Comparison of ENCODE assay signal across 20 cellular contexts in genomic region chr7:153604-154003, GRCh38. TPM values are rescaled to one million over a fixed set of nuclear protein-coding genes. Genes with fewer than 3 reads are reported as not detected.
DNase-seq lines count a peak whose midpoint lies in the region; ATAC-seq and TF ChIP-seq lines count a peak whose summit lies in the region.
"Had no signal": no experiment of that assay in that cellular context is flagged by ENCODE, and none has a peak within 500 bp of the region (broad histone marks: within the 10 kb centered on the region; RNA-seq: fewer than 3 reads in every experiment).

No MANE protein-coding gene starts in this region.

- H4K5ac ChIP-seq in H9 (ENCODE audit: insufficient read length, low read depth, low read length) = no peak overlapping the region

- intact Hi-C loops in dorsolateral prefrontal cortex (cut with DNase I) = no loop called here
- intact Hi-C loops in left ventricle myocardium superior (cut with micrococcal nuclease) = no loop called here
- intact Hi-C loops in upper lobe of right lung (cut with DNase I) = no loop called here

- peak in 3 of 10 donors; percentile 36 to 47 (median 44) for DNase-seq in dorsolateral prefrontal cortex
- peak; percentile 60 for DNase-seq in left ventricle myocardium superior
- DNase-seq in osteoblast (ENCODE audit: insufficient read length, low spot score, missing footprints) = peak; percentile 19
- DNase-seq in upper lobe of right lung = peak; percentile 46
- DNase-seq in NCI-H526 treated with DMSO at 0.1 percent for 48 hours (lab: John Stamatoyannopoulos, UW) = no peak
- no peak for DNase-seq in stimulated activated naive CD8-positive, alpha-beta T cell treated with anti-CD3 and anti-CD28 coated beads, Interleukin-15, amount 100 ng/mL, for 72 hours
- DNase-seq in NCI-H1105 (lab: John Stamatoyannopoulos, UW) = no peak
- no peak for DNase-seq in H9
- DNase-seq: DMS79 treated with DMSO at 0.1 percent for 48 hours, GM23248, MV-4-11, NCI-H1436, NCI-H2029 treated with DMSO at 0.1 percent for 48 hours, NCI-H774, PC-3 had no signal

- no peaks in the 10 kb centered on the region for H3K79me1 ChIP-seq in H9 (ENCODE audit: insufficient read depth, low read depth, low read length, poor library complexity, severe bottlenecking)

- no peak overlapping the region for H4K8ac ChIP-seq in H9 (replicated peaks; ENCODE audit: insufficient read length, low read depth, low read length)

- peaks cover 6% of the 10 kb centered on the region for H3K23me2 ChIP-seq in H9 (ENCODE audit: insufficient read length, low read depth, low read length, poor library complexity, severe bottlenecking)

- H3K27me3 ChIP-seq in dorsolateral prefrontal cortex (no peaks in the 10 kb centered on the region), osteoblast (ENCODE audit: insufficient read depth, low read length) (no peaks in the 10 kb centered on the region), upper lobe of right lung (no peaks in the 10 kb centered on the region), H9 (ENCODE audit: insufficient read depth, low read length) (no peaks in the 10 kb centered on the region)

- H3K4me1 ChIP-seq in osteoblast (ENCODE audit: insufficient read depth, low read length) = peaks cover 27% of the 10 kb centered on the region
- H3K4me1 ChIP-seq in upper lobe of right lung = peaks cover 15% of the 10 kb centered on the region
- H3K4me1 ChIP-seq in H9 (ENCODE audit: insufficient read depth, low read length) = no peaks in the 10 kb centered on the region; the same call in 1 of the 2 replicates

- H3K18ac ChIP-seq in H9 (ENCODE audit: insufficient read length, low read depth, low read length) = no peak overlapping the region

- H3K27ac Mint-ChIP-seq in stimulated activated naive CD8-positive, alpha-beta T cell treated with anti-CD3 and anti-CD28 coated beads, Interleukin-15, amount 100 ng/mL, for 72 hours = no peak overlapping the region
- H3K27ac Mint-ChIP-seq in H9 = no peak overlapping the region
- H3K27ac Mint-ChIP-seq: B cell had no signal

- H3K36me3 Mint-ChIP-seq in H9 (ENCODE audit: insufficient read depth in 1 of 3, low read depth in 3 of 3) = peaks cover 0 to 2% (median 2%) of the 10 kb centered on the region in 3 experiments; a peak in 2 of 7 replicates

- H3K4me3 ChIP-seq in dorsolateral prefrontal cortex (no peak overlapping the region), osteoblast (ENCODE audit: insufficient read depth, low read length) (no peak overlapping the region), upper lobe of right lung (no peak overlapping the region)
- H3K4me3 ChIP-seq: GM23248, K562 had no signal

- H2BK120ac ChIP-seq in H9 (ENCODE audit: low read depth, low read length, poor library complexity, severe bottlenecking) = no peak overlapping the region

- H4K91ac ChIP-seq in H9 (ENCODE audit: insufficient read length, low read depth, low read length) = no peak overlapping the region

- H2BK20ac ChIP-seq in H9 (ENCODE audit: low read depth, low read length, poor library complexity, severe bottlenecking) = no peak overlapping the region

- peaks cover 21% of the 10 kb centered on the region for H3K4me1 Mint-ChIP-seq in stimulated activated naive CD8-positive, alpha-beta T cell treated with anti-CD3 and anti-CD28 coated beads, Interleukin-15, amount 100 ng/mL, for 72 hours
- peaks cover 23 to 25% of the 10 kb centered on the region in 2 experiments for H3K4me1 Mint-ChIP-seq in H9

- no peak overlapping the region for H3K14ac ChIP-seq in H9 (ENCODE audit: insufficient read depth, low read length)

- no peak overlapping the region for H3K23ac ChIP-seq in H9 (ENCODE audit: insufficient read length, low read depth, low read length)

- no peak overlapping the region for H3K9ac ChIP-seq in H9 (ENCODE audit: extremely low read depth, insufficient read length, low read length)
- H3K9ac ChIP-seq: GM23248 had no signal

- H3K9me3 Mint-ChIP-seq in stimulated activated naive CD8-positive, alpha-beta T cell treated with anti-CD3 and anti-CD28 coated beads, Interleukin-15, amount 100 ng/mL, for 72 hours = no peaks in the 10 kb centered on the region
- no peaks in the 10 kb centered on the region; a peak in 1 of 5 replicates for H3K9me3 Mint-ChIP-seq in H9

- no peak for TF ChIP-seq CTCF in dorsolateral prefrontal cortex (IDR thresholded peaks at IDR 0.05 in 54 of 56, conservative IDR thresholded peaks at IDR 0.05 in 2 of 56; ENCODE audit: low read depth in 1 of 56, partially characterized antibody in 56 of 56)
- no peak for TF ChIP-seq CTCF in osteoblast (IDR thresholded peaks at IDR 0.05; ENCODE audit: extremely low read depth, low read depth, low read length)
- TF ChIP-seq CTCF in upper lobe of right lung (IDR thresholded peaks at IDR 0.05) = no peak
- no peak for TF ChIP-seq CTCF in H9 (conservative IDR thresholded peaks at IDR 0.05)

- no peak overlapping the region for H3T11ph ChIP-seq in H9 (ENCODE audit: low read length)

- no peak overlapping the region for H2AK5ac ChIP-seq in H9 (ENCODE audit: insufficient read length, low read length)

- no CpG with 5 or more reads among the region's 13 CpGs for WGBS in H9 (ENCODE audit: extremely low coverage, insufficient read length, low lambda C conversion rate)

- no peak overlapping the region for H3K4me3 Mint-ChIP-seq in stimulated activated naive CD8-positive, alpha-beta T cell treated with anti-CD3 and anti-CD28 coated beads, Interleukin-15, amount 100 ng/mL, for 72 hours
- H3K4me3 Mint-ChIP-seq in H9 = no peak overlapping the region
- H3K4me3 Mint-ChIP-seq: B cell had no signal

- no peak overlapping the region for H3K4ac ChIP-seq in H9 (ENCODE audit: low read depth, low read length)

- no peaks in the 10 kb centered on the region for H3K27me3 Mint-ChIP-seq in stimulated activated naive CD8-positive, alpha-beta T cell treated with anti-CD3 and anti-CD28 coated beads, Interleukin-15, amount 100 ng/mL, for 72 hours
- peaks cover 8% of the 10 kb centered on the region for H3K27me3 Mint-ChIP-seq in H9 (ENCODE audit: low read depth)

- H3K36me3 ChIP-seq in osteoblast (ENCODE audit: insufficient read depth, low read length) (no peaks in the 10 kb centered on the region), upper lobe of right lung (no peaks in the 10 kb centered on the region)

- H3K9me3 ChIP-seq in osteoblast (ENCODE audit: low read depth, low read length) (no peaks in the 10 kb centered on the region), upper lobe of right lung (no peaks in the 10 kb centered on the region), H9 (ENCODE audit: control insufficient read depth, low read depth, low read length) (no peaks in the 10 kb centered on the region)

- H2BK12ac ChIP-seq in H9 (ENCODE audit: insufficient read length, low read depth, low read length) = no peak overlapping the region

- no peaks in the 10 kb centered on the region for H4K20me1 ChIP-seq in osteoblast (ENCODE audit: insufficient read depth, low read length)
- H4K20me1 ChIP-seq in H9 (ENCODE audit: control insufficient read depth, insufficient read depth, insufficient read length) = no peaks in the 10 kb centered on the region

- H3K27ac ChIP-seq in dorsolateral prefrontal cortex = peak overlapping the region in 58 of 59 donors; percentile 26 to 97 (median 87)
- no peak overlapping the region for H3K27ac ChIP-seq in osteoblast (ENCODE audit: low read depth, low read length)
- H3K27ac ChIP-seq in upper lobe of right lung = no peak overlapping the region
- H3K27ac ChIP-seq in H9 (ENCODE audit: insufficient read length, low read depth, low read length) = no peak overlapping the region
- H3K27ac ChIP-seq: GM23248, HL-60, RWPE1 had no signal

- H2BK5ac ChIP-seq in H9 (ENCODE audit: insufficient read length, low read length) = no peak overlapping the region

- H2AFZ ChIP-seq in osteoblast (ENCODE audit: low read length) = no peak overlapping the region
- H2AFZ ChIP-seq in H9 (ENCODE audit: low read length) = no peak overlapping the region
- H2AFZ ChIP-seq: GM23248 had no signal

- H2BK15ac ChIP-seq in H9 (ENCODE audit: low read depth, low read length) = no peak overlapping the region

- H3K79me2 ChIP-seq in osteoblast (ENCODE audit: insufficient read depth, low read length) (no peaks in the 10 kb centered on the region), H9 (ENCODE audit: insufficient read depth, low read length) (no peaks in the 10 kb centered on the region)

- H3K56ac ChIP-seq in H9 (ENCODE audit: insufficient read length, low read depth, low read length) = no peak overlapping the region

- H3K4me2 ChIP-seq in osteoblast (ENCODE audit: insufficient read depth, low read length) = no peak overlapping the region
- no peak overlapping the region for H3K4me2 ChIP-seq in H9 (ENCODE audit: insufficient read depth, insufficient read length, low read length)

- ATAC-seq in left ventricle myocardium superior = peak; percentile 32
- no peak for ATAC-seq in upper lobe of right lung
- ATAC-seq in stimulated activated naive CD8-positive, alpha-beta T cell treated with anti-CD3 and anti-CD28 coated beads, Interleukin-15, amount 100 ng/mL, for 72 hours = no peak
- ATAC-seq: K562, PC-3 had no signal

RNA-seq across cellular contexts. Expression of gene FAM20C, which starts 38.8 kb away (rescaled TPM):
- 100 to 1,000 TPM in 6 of 120 experiments, 10 to 100 TPM in 114; 27.8 to 127 (median 45.4) TPM for total RNA-seq in dorsolateral prefrontal cortex
- 23.8 TPM for total RNA-seq in left ventricle myocardium superior
- 38.6 and 46.0 TPM in 2 replicates for total RNA-seq in osteoblast
- 58.8 TPM for total RNA-seq in upper lobe of right lung
- total RNA-seq in H9 (2021) = 57.2 and 62.6 TPM in 2 replicates
- total RNA-seq: SK-MEL-5 had no signal

Comparison
In these comparisons a context has a peak if more than half of its experiments do, and no peak if none do; other contexts are left out.
1. DNase-seq: peak in left ventricle myocardium superior (single experiment), osteoblast (single experiment) and upper lobe of right lung (single experiment); none in NCI-H526 treated with DMSO at 0.1 percent for 48 hours (single experiment), stimulated activated naive CD8-positive, alpha-beta T cell treated with anti-CD3 and anti-CD28 coated beads, Interleukin-15, amount 100 ng/mL, for 72 hours (0 of 2), NCI-H1105 (single experiment) and H9 (single experiment).
2. H3K27ac ChIP-seq: peak in dorsolateral prefrontal cortex (58 of 59); none in osteoblast (single experiment), upper lobe of right lung (single experiment) and H9 (single experiment).